Comparison of ENCODE assay signal across 8 cellular contexts in genomic region chr4:53688186-53688790, GRCh38.
DNase-seq lines count a peak whose midpoint lies in the region; ATAC-seq and TF ChIP-seq lines count a peak whose summit lies in the region.

No MANE protein-coding gene starts in this region.

- CTCF ChIA-PET in activated CD4-positive, alpha-beta memory T cell treated with anti-CD3 and anti-CD28 coated beads for 36 hours (lab: Charles Lee), result interaction anchor here (1.1 kb wide), 1 partner anchor 17 kb away, joined by 3 read pairs; no protein-coding TSS in a partner anchor
- CTCF ChIA-PET in activated CD4-positive, alpha-beta memory T cell treated with anti-CD3 and anti-CD28 coated beads, Interleukin-2, amount 10 ng/mL, durations not matched to agents 7 days and 5 days (lab: Charles Lee), result no interaction called here
- CTCF ChIA-PET in CD8-positive, alpha-beta T cell (lab: Charles Lee), result interaction anchor here (0.6 kb wide), 1 partner anchor 96 kb away, joined by 3 read pairs; no protein-coding TSS in a partner anchor

- peak; percentile 42 for DNase-seq in activated CD4-positive, alpha-beta memory T cell treated with anti-CD3 and anti-CD28 coated beads for 36 hours
- DNase-seq in activated CD4-positive, alpha-beta memory T cell treated with anti-CD3 and anti-CD28 coated beads, Interleukin-2, amount 10 ng/mL, durations not matched to agents 7 days and 5 days, result no peak
- DNase-seq in NB4 (ENCODE audit: low read depth), result peak; percentile 92
- peak in 4 of 10 donors; percentile 15 to 76 (median 66) for DNase-seq in dorsolateral prefrontal cortex
- no peak for DNase-seq in HuH-7 (ENCODE audit: low spot score)
- no peak for DNase-seq in CD8-positive, alpha-beta T cell

- H3K27me3 ChIP-seq in dorsolateral prefrontal cortex, result peaks cover 0 to 8% (median 0%) of the 10 kb centered on the region in 45 donors
- peaks cover 7% of the 10 kb centered on the region for H3K27me3 ChIP-seq in CD8-positive, alpha-beta T cell (ENCODE audit: insufficient read depth, low read length)

- H3K36me3 ChIP-seq in CD8-positive, alpha-beta T cell (ENCODE audit: insufficient read depth, low read length), result no peaks in the 10 kb centered on the region

- H3K4me1 ChIP-seq in CD8-positive, alpha-beta T cell (ENCODE audit: insufficient read depth, low read length), result no peaks in the 10 kb centered on the region

- POLR2A ChIA-PET in activated CD4-positive, alpha-beta memory T cell treated with anti-CD3 and anti-CD28 coated beads for 36 hours (lab: Charles Lee), result no interaction called here
- POLR2A ChIA-PET in activated CD4-positive, alpha-beta memory T cell treated with anti-CD3 and anti-CD28 coated beads, Interleukin-2, amount 10 ng/mL, durations not matched to agents 7 days and 5 days (lab: Charles Lee), result no interaction called here
- POLR2A ChIA-PET in CD8-positive, alpha-beta T cell (lab: Charles Lee), result no interaction called here

- intact Hi-C loops in activated CD4-positive, alpha-beta memory T cell treated with anti-CD3 and anti-CD28 coated beads for 36 hours (cut with micrococcal nuclease), result no loop called here
- intact Hi-C loops in dorsolateral prefrontal cortex (cut with DNase I), result no loop called here
- intact Hi-C loops in CD8-positive, alpha-beta T cell (cut with DNase I, micrococcal nuclease), result no loop called here

- H3K9me3 ChIP-seq in CD8-positive, alpha-beta T cell (ENCODE audit: low read length), result no peaks in the 10 kb centered on the region

- peak; percentile 88 for ATAC-seq in HG02623 (IDR thresholded peaks at IDR 0.05; ENCODE audit: unreplicated experiment)
- peak; percentile 82 for ATAC-seq in stimulated activated memory B cell treated with anti-CD40 and anti-IgM and Interleukin-4, amounts not matched to agents 10 μg/mL and 1 μg/mL and 100 μg/mL, for 72 hours
- ATAC-seq in CD8-positive, alpha-beta T cell, result no peak

- H3K27ac Mint-ChIP-seq in activated CD4-positive, alpha-beta memory T cell treated with anti-CD3 and anti-CD28 coated beads for 36 hours, result no peak overlapping the region
- no peak overlapping the region for H3K27ac Mint-ChIP-seq in activated CD4-positive, alpha-beta memory T cell treated with anti-CD3 and anti-CD28 coated beads, Interleukin-2, amount 10 ng/mL, durations not matched to agents 7 days and 5 days
- H3K27ac Mint-ChIP-seq in stimulated activated memory B cell treated with anti-CD40 and anti-IgM and Interleukin-4, amounts not matched to agents 10 μg/mL and 1 μg/mL and 100 μg/mL, for 72 hours, result no peak overlapping the region
- H3K27ac Mint-ChIP-seq in CD8-positive, alpha-beta T cell, result no peak overlapping the region

- peaks cover 9% of the 10 kb centered on the region for H3K27me3 Mint-ChIP-seq in activated CD4-positive, alpha-beta memory T cell treated with anti-CD3 and anti-CD28 coated beads for 36 hours
- peaks cover 3% of the 10 kb centered on the region for H3K27me3 Mint-ChIP-seq in activated CD4-positive, alpha-beta memory T cell treated with anti-CD3 and anti-CD28 coated beads, Interleukin-2, amount 10 ng/mL, durations not matched to agents 7 days and 5 days
- peaks cover 30% of the 10 kb centered on the region for H3K27me3 Mint-ChIP-seq in stimulated activated memory B cell treated with anti-CD40 and anti-IgM and Interleukin-4, amounts not matched to agents 10 μg/mL and 1 μg/mL and 100 μg/mL, for 72 hours
- H3K27me3 Mint-ChIP-seq in CD8-positive, alpha-beta T cell (ENCODE audit: low read depth), result peaks cover 11% of the 10 kb centered on the region

- H3K9me3 Mint-ChIP-seq in activated CD4-positive, alpha-beta memory T cell treated with anti-CD3 and anti-CD28 coated beads for 36 hours, result no peaks in the 10 kb centered on the region
- no peaks in the 10 kb centered on the region for H3K9me3 Mint-ChIP-seq in activated CD4-positive, alpha-beta memory T cell treated with anti-CD3 and anti-CD28 coated beads, Interleukin-2, amount 10 ng/mL, durations not matched to agents 7 days and 5 days
- H3K9me3 Mint-ChIP-seq in stimulated activated memory B cell treated with anti-CD40 and anti-IgM and Interleukin-4, amounts not matched to agents 10 μg/mL and 1 μg/mL and 100 μg/mL, for 72 hours, result no peaks in the 10 kb centered on the region
- no peaks in the 10 kb centered on the region for H3K9me3 Mint-ChIP-seq in CD8-positive, alpha-beta T cell

- no peaks in the 10 kb centered on the region for H3K36me3 Mint-ChIP-seq in activated CD4-positive, alpha-beta memory T cell treated with anti-CD3 and anti-CD28 coated beads for 36 hours
- no peaks in the 10 kb centered on the region for H3K36me3 Mint-ChIP-seq in activated CD4-positive, alpha-beta memory T cell treated with anti-CD3 and anti-CD28 coated beads, Interleukin-2, amount 10 ng/mL, durations not matched to agents 7 days and 5 days (ENCODE audit: low read depth)
- no peaks in the 10 kb centered on the region for H3K36me3 Mint-ChIP-seq in stimulated activated memory B cell treated with anti-CD40 and anti-IgM and Interleukin-4, amounts not matched to agents 10 μg/mL and 1 μg/mL and 100 μg/mL, for 72 hours
- no peaks in the 10 kb centered on the region for H3K36me3 Mint-ChIP-seq in CD8-positive, alpha-beta T cell

- TF ChIP-seq CTCF in NB4 (IDR thresholded peaks at IDR 0.05; ENCODE audit: low read depth, low read length), result no peak
- no peak for TF ChIP-seq CTCF in dorsolateral prefrontal cortex (IDR thresholded peaks at IDR 0.05 in 54 of 56, conservative IDR thresholded peaks at IDR 0.05 in 2 of 56; ENCODE audit: low read depth in 1 of 56, partially characterized antibody in 56 of 56)
- no peak for TF ChIP-seq CTCF in CD8-positive, alpha-beta T cell (IDR thresholded peaks at IDR 0.05)

- no peak overlapping the region for H3K4me3 Mint-ChIP-seq in activated CD4-positive, alpha-beta memory T cell treated with anti-CD3 and anti-CD28 coated beads for 36 hours
- H3K4me3 Mint-ChIP-seq in activated CD4-positive, alpha-beta memory T cell treated with anti-CD3 and anti-CD28 coated beads, Interleukin-2, amount 10 ng/mL, durations not matched to agents 7 days and 5 days, result no peak overlapping the region
- H3K4me3 Mint-ChIP-seq in stimulated activated memory B cell treated with anti-CD40 and anti-IgM and Interleukin-4, amounts not matched to agents 10 μg/mL and 1 μg/mL and 100 μg/mL, for 72 hours, result no peak overlapping the region
- no peak overlapping the region for H3K4me3 Mint-ChIP-seq in CD8-positive, alpha-beta T cell

- peak overlapping the region in 55 of 59 donors; percentile 3 to 85 (median 67) for H3K27ac ChIP-seq in dorsolateral prefrontal cortex
- H3K27ac ChIP-seq in CD8-positive, alpha-beta T cell (ENCODE audit: low read depth, low read length), result no peak overlapping the region

- no peak for TF ChIP-seq POLR2A in NB4 (IDR thresholded peaks at IDR 0.05; ENCODE audit: extremely low read depth, insufficient read length)

- H3K4me3 ChIP-seq in NB4 (ENCODE audit: low read depth, low read length) (no peak overlapping the region), dorsolateral prefrontal cortex (no peak overlapping the region)
- H3K4me3 ChIP-seq in CD8-positive, alpha-beta T cell (ENCODE audit: low read depth, low read length), result no peak overlapping the region

- peaks cover 7% of the 10 kb centered on the region for H3K4me1 Mint-ChIP-seq in activated CD4-positive, alpha-beta memory T cell treated with anti-CD3 and anti-CD28 coated beads for 36 hours (ENCODE audit: low read depth)
- H3K4me1 Mint-ChIP-seq in activated CD4-positive, alpha-beta memory T cell treated with anti-CD3 and anti-CD28 coated beads, Interleukin-2, amount 10 ng/mL, durations not matched to agents 7 days and 5 days, result no peaks in the 10 kb centered on the region
- H3K4me1 Mint-ChIP-seq in stimulated activated memory B cell treated with anti-CD40 and anti-IgM and Interleukin-4, amounts not matched to agents 10 μg/mL and 1 μg/mL and 100 μg/mL, for 72 hours, result peaks cover 8% of the 10 kb centered on the region
- no peaks in the 10 kb centered on the region for H3K4me1 Mint-ChIP-seq in CD8-positive, alpha-beta T cell (ENCODE audit: low read depth)

Comparison
In these comparisons a context has a peak if more than half of its experiments do, and no peak if none do; other contexts are left out.
1. DNase-seq: peak in activated CD4-positive, alpha-beta memory T cell treated with anti-CD3 and anti-CD28 coated beads for 36 hours (single experiment) and NB4 (single experiment); none in activated CD4-positive, alpha-beta memory T cell treated with anti-CD3 and anti-CD28 coated beads, Interleukin-2, amount 10 ng/mL, durations not matched to agents 7 days and 5 days (single experiment), HuH-7 (single experiment) and CD8-positive, alpha-beta T cell (0 of 7).